Comparison of ENCODE assay signal across 11 cellular contexts in the genomic region with DNA sequence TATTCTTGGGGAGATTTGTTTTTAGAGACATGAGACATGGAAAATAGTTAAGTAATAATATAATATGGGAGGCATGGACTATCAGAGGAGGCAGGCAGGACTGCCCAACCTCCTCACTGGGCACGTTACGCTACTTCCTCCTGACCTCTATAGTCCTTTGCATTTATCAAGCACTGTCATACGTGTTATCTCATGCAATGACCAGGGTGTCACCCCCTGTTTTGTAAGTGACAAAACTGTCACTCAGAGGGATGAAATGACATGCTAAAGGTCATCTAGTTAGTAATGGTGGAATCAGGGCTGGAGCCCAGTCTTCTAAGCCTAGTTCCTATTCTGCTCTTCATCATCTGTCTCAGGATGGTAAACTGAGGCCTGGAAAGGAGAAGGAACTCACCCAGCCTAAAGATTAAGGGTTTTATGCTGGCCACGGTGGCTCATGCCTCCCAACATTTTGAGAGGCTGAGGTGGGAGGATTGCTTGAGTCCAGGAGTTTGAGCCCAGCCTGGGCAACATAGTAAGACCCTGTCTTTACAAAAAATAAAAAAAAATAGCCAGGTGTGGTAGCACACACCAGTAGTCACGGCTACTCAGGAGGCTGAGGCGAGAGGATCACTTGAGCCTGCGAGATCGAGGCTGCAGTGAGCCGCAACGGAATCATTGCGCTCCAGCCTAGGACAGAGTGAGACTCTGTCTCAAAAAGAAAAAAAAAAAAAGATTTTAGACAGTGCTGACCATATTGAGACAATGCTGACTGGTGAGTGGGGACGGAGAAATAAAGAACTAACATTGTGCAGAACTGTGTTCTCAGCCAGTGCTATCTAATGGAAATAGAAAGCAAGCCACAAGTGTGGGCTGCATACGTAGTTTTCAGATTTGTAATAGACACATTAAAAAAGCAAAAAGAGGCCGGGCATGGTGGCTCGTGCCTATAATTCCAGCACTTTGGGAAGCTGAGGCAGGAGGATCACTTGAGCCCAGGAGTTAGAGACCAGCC.
DNase-seq lines count a peak whose midpoint lies in the region; ATAC-seq and TF ChIP-seq lines count a peak whose summit lies in the region.
"Had no signal": no experiment of that assay in that cellular context is flagged by ENCODE, and none has a peak within 500 bp of the region (broad histone marks: within the 10 kb centered on the region; RNA-seq: fewer than 3 reads in every experiment).

No MANE protein-coding gene starts in this region.

- intact Hi-C loops in CD14-positive monocyte (cut with micrococcal nuclease) = no loop called here

- no peaks in the 10 kb centered on the region for H3K36me3 ChIP-seq in MG63
- H3K36me3 ChIP-seq: cardiac muscle cell had no signal

- TF ChIP-seq CTCF in CD14-positive monocyte (IDR thresholded peaks at IDR 0.05) = no peak

- peaks cover 13 to 21% of the 10 kb centered on the region in 2 donors for H3K36me3 Mint-ChIP-seq in CD14-positive monocyte
- peaks cover 2% of the 10 kb centered on the region for H3K36me3 Mint-ChIP-seq in T-helper 17 cell (ENCODE audit: low read depth)
- peaks cover 3 to 8% (median 8%) of the 10 kb centered on the region in 3 donors for H3K36me3 Mint-ChIP-seq in immature natural killer cell

- DNase-seq in CD14-positive monocyte (ENCODE audit: low spot score) (no peak), T-helper 17 cell (no peak), immature natural killer cell (no peak), MG63 (no peak), COR-L47 (lab: John Stamatoyannopoulos, UW) (no peak)
- DNase-seq: NCI-H2171 had no signal

- H3K27ac Mint-ChIP-seq in CD14-positive monocyte (peak overlapping the region in 6 of 7 donors; percentile 10 to 69 (median 52)), T-helper 17 cell (peak overlapping the region; percentile 91), immature natural killer cell (peak overlapping the region in 5 of 6 donors; percentile 26 to 79 (median 77))

- no peak overlapping the region for H3K4me3 Mint-ChIP-seq in CD14-positive monocyte
- peak overlapping the region; percentile 58 for H3K4me3 Mint-ChIP-seq in T-helper 17 cell
- H3K4me3 Mint-ChIP-seq in immature natural killer cell = peak overlapping the region in 1 of 5 donors; percentile 27

- peaks cover 45% of the 10 kb centered on the region for H3K4me1 Mint-ChIP-seq in CD14-positive monocyte
- peaks cover 47% of the 10 kb centered on the region for H3K4me1 Mint-ChIP-seq in T-helper 17 cell
- H3K4me1 Mint-ChIP-seq in immature natural killer cell = peaks cover 42 to 83% of the 10 kb centered on the region in 2 donors

- H3K9me3 Mint-ChIP-seq in CD14-positive monocyte = peaks cover 0 to 9% (median 2%) of the 10 kb centered on the region in 7 donors
- H3K9me3 Mint-ChIP-seq in immature natural killer cell = no peaks in the 10 kb centered on the region

- ATAC-seq in GM18867 (IDR thresholded peaks at IDR 0.05; ENCODE audit: unreplicated experiment) (peak; percentile 25), T-helper 17 cell (no peak), GM18870 (IDR thresholded peaks at IDR 0.05; ENCODE audit: unreplicated experiment) (no peak), HG03460 (IDR thresholded peaks at IDR 0.05; ENCODE audit: unreplicated experiment) (no peak)
- ATAC-seq: Panc1 had no signal

- H3K9me3 ChIP-seq in T-helper 17 cell (ENCODE audit: control insufficient read depth, low read length, poor library complexity, severe bottlenecking) (no peaks in the 10 kb centered on the region), MG63 (no peaks in the 10 kb centered on the region)

- no peaks in the 10 kb centered on the region for H3K27me3 ChIP-seq in MG63
- H3K27me3 ChIP-seq: cardiac muscle cell had no signal

- no peak overlapping the region for H3K4me3 ChIP-seq in MG63
- H3K4me3 ChIP-seq: cardiac muscle cell had no signal

- H3K27me3 Mint-ChIP-seq in CD14-positive monocyte (ENCODE audit: low read depth in 3 of 3) = no peaks in the 10 kb centered on the region
- no peaks in the 10 kb centered on the region for H3K27me3 Mint-ChIP-seq in T-helper 17 cell
- peaks cover 0 to 5% (median 3%) of the 10 kb centered on the region in 3 donors for H3K27me3 Mint-ChIP-seq in immature natural killer cell (ENCODE audit: low read depth in 3 of 3)
